1 cellular context compared by ENCODE assay signal in genomic region chr19:45439190-45439568, GRCh38.
TF ChIP-seq lines count a peak whose summit lies in the region.

No MANE protein-coding gene starts in this region.

TF ChIP-seq in H1, 55 proteins besides CTCF, POLR2A, EP300 and RAD21:
- TF ChIP-seq CTBP2 (IDR thresholded peaks at IDR 0.05; ENCODE audit: borderline replicate concordance, insufficient read depth, insufficient read length, low read length) (no peak), EGR1 (IDR thresholded peaks at IDR 0.05; ENCODE audit: borderline replicate concordance, low read depth, low read length) (no peak), E2F6 (IDR thresholded peaks at IDR 0.05) (no peak)
